Comparison of ENCODE assay signal across 24 cellular contexts in genomic region chr20:7966176-7966575, GRCh38. TPM values are rescaled to one million over a fixed set of nuclear protein-coding genes. Genes with fewer than 3 reads are reported as not detected.
"Had no signal": no experiment of that assay in that cellular context is flagged by ENCODE, and none has a peak within 500 bp of the region (broad histone marks: within the 10 kb centered on the region; RNA-seq: fewer than 3 reads in every experiment).

No MANE protein-coding gene starts in this region.

- H3K36me3 ChIP-seq: brain microvascular endothelial cell, cardiac muscle cell, MG63, SJCRH30 had no signal

- H3K27me3 ChIP-seq: brain microvascular endothelial cell, cardiac muscle cell, MG63, SJCRH30 had no signal

- H3K4me3 ChIP-seq: cardiac muscle cell, MG63, SJCRH30 had no signal

- DNase-seq: activated B cell treated with CpG ODN at 0.5 μM for 24 hours; activated CD4-positive, alpha-beta memory T cell treated with anti-CD3 and anti-CD28 coated beads for 36 hours; activated CD4-positive, alpha-beta T cell treated with anti-CD3 and anti-CD28 coated beads for 1 hour; activated CD4-positive, alpha-beta T cell treated with anti-CD3 and anti-CD28 coated beads, Interleukin-2, amount 10 ng/mL, durations not matched to agents 24 days and 14 days; activated gamma-delta T cell; activated naive CD4-positive, alpha-beta T cell treated with anti-CD3 and anti-CD28 coated beads for 36 hours; activated T-cell treated with anti-CD3 and anti-CD28 coated beads for 4 hours; activated T-cell treated with anti-CD3 and anti-CD28 coated beads, Interleukin-2, amount 50 U/mL, for 48 hours; amygdala; brain microvascular endothelial cell; MG63; MV-4-11; NCI-H1417 treated with DMSO at 0.1 percent for 48 hours; NCI-H1694; NCI-H2029; NCI-H2107; NCI-H510A treated with DMSO at 0.1 percent for 48 hours; NCI-H69; SJCRH30 had no signal

- H3K4me1 ChIP-seq: SJCRH30 had no signal

- H3K9me3 ChIP-seq: MG63, SJCRH30 had no signal

- ATAC-seq: activated T-helper 17 cell treated with anti-CD3 and anti-CD28 coated beads, Interleukin-2, amount 50 U/mL, for 72 hours had no signal

RNA-seq across cellular contexts. Expression of gene HAO1, which starts 25.9 kb away (rescaled TPM):
- total RNA-seq: activated B cell treated with CpG ODN at 0.5 μM for 24 hours; activated CD4-positive, alpha-beta memory T cell treated with anti-CD3 and anti-CD28 coated beads for 36 hours; activated CD4-positive, alpha-beta T cell treated with anti-CD3 and anti-CD28 coated beads, Interleukin-2, amount 10 ng/mL, durations not matched to agents 24 days and 14 days; activated CD8-positive, alpha-beta memory T cell treated with anti-CD3 and anti-CD28 coated beads for 36 hours; activated naive CD4-positive, alpha-beta T cell treated with anti-CD3 and anti-CD28 coated beads for 36 hours; activated T-helper 17 cell treated with anti-CD3 and anti-CD28 coated beads, Interleukin-2, amount 50 U/mL, for 72 hours; cardiac muscle cell; OCI-LY7; RPMI7951; SJCRH30 had no signal
- polyA plus RNA-seq: cardiac muscle cell had no signal
